Comparison of ENCODE assay signal across 17 cellular contexts in the genomic region with DNA sequence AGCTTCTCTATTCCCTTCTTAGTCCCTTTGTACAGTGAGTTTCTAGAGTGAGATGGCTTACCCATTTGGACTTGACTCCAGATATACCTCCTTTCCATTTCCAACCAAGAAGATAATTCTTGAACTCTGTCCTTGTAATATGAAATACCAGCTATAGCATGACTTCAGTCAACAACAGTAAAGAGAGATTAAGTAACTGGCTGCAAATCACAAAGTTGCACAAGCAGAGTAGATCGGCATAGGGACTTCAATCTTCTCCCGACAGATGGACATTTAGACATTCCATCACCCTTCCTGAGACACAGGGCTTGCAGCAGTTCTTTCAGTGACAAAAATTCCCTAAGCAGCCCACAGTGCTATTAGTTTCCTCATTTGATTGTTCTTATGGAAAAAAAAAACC. TPM values are rescaled to one million over a fixed set of nuclear protein-coding genes. Genes with fewer than 3 reads are reported as not detected.
DNase-seq lines count a peak whose midpoint lies in the region; ATAC-seq and TF ChIP-seq lines count a peak whose summit lies in the region.
"Had no signal": no experiment of that assay in that cellular context is flagged by ENCODE, and none has a peak within 500 bp of the region (broad histone marks: within the 10 kb centered on the region; RNA-seq: fewer than 3 reads in every experiment).

No MANE protein-coding gene starts in this region.

- H3K27me3 ChIP-seq in sigmoid colon, result no peaks in the 10 kb centered on the region
- H3K27me3 ChIP-seq: SJSA1 had no signal

- no peak for TF ChIP-seq CTCF in sigmoid colon (IDR thresholded peaks at IDR 0.05)

- no peak for TF ChIP-seq POLR2A in sigmoid colon (IDR thresholded peaks at IDR 0.05)

- peak overlapping the region; percentile 5 for H3K4me3 Mint-ChIP-seq in activated naive CD4-positive, alpha-beta T cell treated with anti-CD3 and anti-CD28 coated beads for 36 hours
- H3K4me3 Mint-ChIP-seq in activated T-helper 2 cell treated with anti-CD3 and anti-CD28 coated beads, Interferon-gamma antibody, Interleukin-2, Interleukin-4, amounts not matched to agents 10 μg/mL and 5 μg/mL and 100 μg/mL, durations not matched to agents 14 hours and 24 hours and 36 hours (ENCODE audit: low read depth), result peak overlapping the region; percentile 41
- H3K4me3 Mint-ChIP-seq in stimulated activated memory B cell treated with anti-CD40 and anti-IgM and Interleukin-4, amounts not matched to agents 10 μg/mL and 1 μg/mL and 100 μg/mL, for 72 hours, result no peak overlapping the region

- CTCF ChIA-PET in activated naive CD4-positive, alpha-beta T cell treated with anti-CD3 and anti-CD28 coated beads for 36 hours (lab: Charles Lee), result interaction anchor here (0.9 to 2.8 kb wide), 9 partner anchors 11 to 44 kb away, joined by 3 to 11 read pairs (median 4); a partner anchor contains a TSS

- no peaks in the 10 kb centered on the region for H3K36me3 ChIP-seq in sigmoid colon
- H3K36me3 ChIP-seq: SJSA1 had no signal

- H3K4me1 Mint-ChIP-seq in activated naive CD4-positive, alpha-beta T cell treated with anti-CD3 and anti-CD28 coated beads for 36 hours (ENCODE audit: low read depth), result peaks cover 94% of the 10 kb centered on the region
- peaks cover 78% of the 10 kb centered on the region for H3K4me1 Mint-ChIP-seq in activated T-helper 2 cell treated with anti-CD3 and anti-CD28 coated beads, Interferon-gamma antibody, Interleukin-2, Interleukin-4, amounts not matched to agents 10 μg/mL and 5 μg/mL and 100 μg/mL, durations not matched to agents 14 hours and 24 hours and 36 hours (ENCODE audit: low read depth)
- peaks cover 95% of the 10 kb centered on the region for H3K4me1 Mint-ChIP-seq in stimulated activated memory B cell treated with anti-CD40 and anti-IgM and Interleukin-4, amounts not matched to agents 10 μg/mL and 1 μg/mL and 100 μg/mL, for 72 hours

- no peak overlapping the region for H3K27ac ChIP-seq in sigmoid colon
- H3K27ac ChIP-seq: SJSA1 had no signal

- peaks cover 6% of the 10 kb centered on the region for H3K36me3 Mint-ChIP-seq in activated naive CD4-positive, alpha-beta T cell treated with anti-CD3 and anti-CD28 coated beads for 36 hours (ENCODE audit: low read depth)
- peaks cover 4% of the 10 kb centered on the region for H3K36me3 Mint-ChIP-seq in activated T-helper 2 cell treated with anti-CD3 and anti-CD28 coated beads, Interferon-gamma antibody, Interleukin-2, Interleukin-4, amounts not matched to agents 10 μg/mL and 5 μg/mL and 100 μg/mL, durations not matched to agents 14 hours and 24 hours and 36 hours (ENCODE audit: low read depth)
- H3K36me3 Mint-ChIP-seq in stimulated activated memory B cell treated with anti-CD40 and anti-IgM and Interleukin-4, amounts not matched to agents 10 μg/mL and 1 μg/mL and 100 μg/mL, for 72 hours, result peaks cover 15% of the 10 kb centered on the region

- no peak for ATAC-seq in stimulated activated memory B cell treated with anti-CD40 and anti-IgM and Interleukin-4, amounts not matched to agents 10 μg/mL and 1 μg/mL and 100 μg/mL, for 72 hours
- ATAC-seq: esophagus mucosa, sciatic nerve had no signal

- H3K4me1 ChIP-seq in sigmoid colon, result peaks cover 0 to 60% (median 49%) of the 10 kb centered on the region in 4 donors

- DNase-seq in activated naive CD4-positive, alpha-beta T cell treated with anti-CD3 and anti-CD28 coated beads for 36 hours, result no peak
- DNase-seq in activated naive CD4-positive, alpha-beta T cell treated with anti-CD3 and anti-CD28 coated beads, Interleukin-2, amount 50 U/mL, for 16 hours, result no peak
- DNase-seq in activated T-helper 2 cell treated with anti-CD3 and anti-CD28 coated beads, Interferon-gamma antibody, Interleukin-2, Interleukin-4, amounts not matched to agents 10 μg/mL and 5 μg/mL and 100 μg/mL, durations not matched to agents 14 hours and 24 hours and 36 hours (ENCODE audit: low spot score), result no peak
- DNase-seq in iris pigment epithelial cell (ENCODE audit: low read depth), result peak; percentile 54
- no peak for DNase-seq in AG08395 (ENCODE audit: low spot score)
- DNase-seq in stimulated activated CD4-positive, alpha-beta T cell treated with anti-CD3 and anti-CD28 coated beads, Interleukin-2, amount 100 ng/mL, for 24 hours, result no peak
- DNase-seq in sigmoid colon, result no peak
- DNase-seq: anterior cingulate cortex; cortex of kidney; DMS53; NCI-H1092 treated with DMSO at 0.1 percent for 48 hours; stimulated activated naive CD4-positive, alpha-beta T cell treated with Interleukin-2 at 50 U/mL for 16 hours had no signal

- 51 to 78% methylated on average over 2 of the region's 2 CpGs for WGBS in sigmoid colon, 2 donors

- no peaks in the 10 kb centered on the region for H3K9me3 Mint-ChIP-seq in activated naive CD4-positive, alpha-beta T cell treated with anti-CD3 and anti-CD28 coated beads for 36 hours
- H3K9me3 Mint-ChIP-seq in activated T-helper 2 cell treated with anti-CD3 and anti-CD28 coated beads, Interferon-gamma antibody, Interleukin-2, Interleukin-4, amounts not matched to agents 10 μg/mL and 5 μg/mL and 100 μg/mL, durations not matched to agents 14 hours and 24 hours and 36 hours, result no peaks in the 10 kb centered on the region
- no peaks in the 10 kb centered on the region for H3K9me3 Mint-ChIP-seq in stimulated activated memory B cell treated with anti-CD40 and anti-IgM and Interleukin-4, amounts not matched to agents 10 μg/mL and 1 μg/mL and 100 μg/mL, for 72 hours

- peak overlapping the region; percentile 87 for H3K27ac Mint-ChIP-seq in activated naive CD4-positive, alpha-beta T cell treated with anti-CD3 and anti-CD28 coated beads for 36 hours
- H3K27ac Mint-ChIP-seq in activated T-helper 2 cell treated with anti-CD3 and anti-CD28 coated beads, Interferon-gamma antibody, Interleukin-2, Interleukin-4, amounts not matched to agents 10 μg/mL and 5 μg/mL and 100 μg/mL, durations not matched to agents 14 hours and 24 hours and 36 hours, result peak overlapping the region; percentile 87
- H3K27ac Mint-ChIP-seq in stimulated activated memory B cell treated with anti-CD40 and anti-IgM and Interleukin-4, amounts not matched to agents 10 μg/mL and 1 μg/mL and 100 μg/mL, for 72 hours, result peak overlapping the region; percentile 18

- intact Hi-C loops in activated naive CD4-positive, alpha-beta T cell treated with anti-CD3 and anti-CD28 coated beads for 36 hours (cut with micrococcal nuclease), result loop anchor here (1.0 to 10.0 kb wide), 12 partner anchors 15 to 1363 kb away; no protein-coding TSS in a partner anchor
- intact Hi-C loops in activated T-helper 2 cell treated with anti-CD3 and anti-CD28 coated beads, Interferon-gamma antibody, Interleukin-2, Interleukin-4, amounts not matched to agents 10 μg/mL and 5 μg/mL and 100 μg/mL, durations not matched to agents 14 hours and 24 hours and 36 hours (cut with micrococcal nuclease), result loop anchor here (1.0 to 5.0 kb wide), 8 partner anchors 9 to 310 kb away; a partner anchor contains a TSS
- intact Hi-C loops in sigmoid colon (cut with DNase I), result no loop called here

- no peak overlapping the region for H3K4me3 ChIP-seq in sigmoid colon
- H3K4me3 ChIP-seq: lung, SJSA1 had no signal

- no peak for TF ChIP-seq EP300 in sigmoid colon (IDR thresholded peaks at IDR 0.05)

- no peaks in the 10 kb centered on the region for H3K27me3 Mint-ChIP-seq in activated naive CD4-positive, alpha-beta T cell treated with anti-CD3 and anti-CD28 coated beads for 36 hours (ENCODE audit: low read depth)
- H3K27me3 Mint-ChIP-seq in activated T-helper 2 cell treated with anti-CD3 and anti-CD28 coated beads, Interferon-gamma antibody, Interleukin-2, Interleukin-4, amounts not matched to agents 10 μg/mL and 5 μg/mL and 100 μg/mL, durations not matched to agents 14 hours and 24 hours and 36 hours (ENCODE audit: low read depth), result no peaks in the 10 kb centered on the region
- H3K27me3 Mint-ChIP-seq in stimulated activated memory B cell treated with anti-CD40 and anti-IgM and Interleukin-4, amounts not matched to agents 10 μg/mL and 1 μg/mL and 100 μg/mL, for 72 hours, result no peaks in the 10 kb centered on the region

- no peaks in the 10 kb centered on the region for H3K9me3 ChIP-seq in sigmoid colon
- H3K9me3 ChIP-seq: SJSA1 had no signal

RNA-seq across cellular contexts. Expression of a gene that starts 44.6 kb away (rescaled TPM):
- total RNA-seq in activated naive CD4-positive, alpha-beta T cell treated with anti-CD3 and anti-CD28 coated beads for 36 hours, result 100 to 1,000 TPM; 139 to 140 TPM
- 99.9 and 105 TPM in 2 replicates for total RNA-seq in activated T-helper 2 cell treated with anti-CD3 and anti-CD28 coated beads, Interferon-gamma antibody, Interleukin-2, Interleukin-4, amounts not matched to agents 10 μg/mL and 5 μg/mL and 100 μg/mL, durations not matched to agents 14 hours and 24 hours and 36 hours
- 100 to 1,000 TPM in 3 of 4 donors, 10 to 100 TPM in 1; 99.6 to 143 (median 119) TPM for total RNA-seq in sigmoid colon
- polyA plus RNA-seq in sigmoid colon, result 10 to 100 TPM; 43.8 to 58.8 (median 47.9) TPM

Comparison
In these comparisons a context has a peak if more than half of its experiments do, and no peak if none do; other contexts are left out.
1. H3K27ac Mint-ChIP-seq: peak in every context shown above with its lines; median percentile 87 in activated naive CD4-positive, alpha-beta T cell treated with anti-CD3 and anti-CD28 coated beads for 36 hours; 87 in activated T-helper 2 cell treated with anti-CD3 and anti-CD28 coated beads, Interferon-gamma antibody, Interleukin-2, Interleukin-4, amounts not matched to agents 10 μg/mL and 5 μg/mL and 100 μg/mL, durations not matched to agents 14 hours and 24 hours and 36 hours; 18 in stimulated activated memory B cell treated with anti-CD40 and anti-IgM and Interleukin-4, amounts not matched to agents 10 μg/mL and 1 μg/mL and 100 μg/mL, for 72 hours.